In the genomic region with DNA sequence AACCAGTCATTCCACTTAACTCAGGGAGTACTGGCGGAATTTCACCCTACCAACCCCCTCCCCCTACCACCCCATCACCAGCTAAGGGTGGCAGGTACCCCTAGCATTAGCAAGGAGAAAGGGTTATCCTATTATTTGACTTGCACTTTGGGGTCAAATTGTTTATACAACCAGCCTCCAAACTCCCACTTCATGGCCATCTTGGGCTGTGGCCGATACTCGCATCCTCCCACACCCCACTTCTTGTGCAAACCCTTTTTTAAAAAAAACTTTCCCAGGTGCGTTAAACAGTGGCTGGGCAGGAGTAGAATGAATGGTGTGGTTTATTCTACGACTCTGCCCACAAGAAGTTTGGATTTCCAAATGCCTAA, we compare ENCODE assay signal across 8 cellular contexts. TPM values are rescaled to one million over a fixed set of nuclear protein-coding genes. Genes with fewer than 3 reads are reported as not detected.
DNase-seq lines count a peak whose midpoint lies in the region; ATAC-seq and TF ChIP-seq lines count a peak whose summit lies in the region.

No MANE protein-coding gene starts in this region.

- H3K36me3 Mint-ChIP-seq in brain: peaks cover 3% of the 10 kb centered on the region

- peaks cover 6% of the 10 kb centered on the region for H3K27me3 Mint-ChIP-seq in brain

- ATAC-seq in HG03066 (IDR thresholded peaks at IDR 0.05; ENCODE audit: low read depth, unreplicated experiment) (peak; percentile 2), GM21786 (IDR thresholded peaks at IDR 0.05; ENCODE audit: unreplicated experiment) (no peak)

- H3K4me1 ChIP-seq in ACC112 (ENCODE audit: control insufficient read depth, insufficient read depth, low read length, unreplicated experiment) (peaks cover 29% of the 10 kb centered on the region), muscle layer of colon (ENCODE audit: insufficient read depth, low read length) (peaks cover 31% of the 10 kb centered on the region)

- H3K36me3 ChIP-seq in ACC112 (ENCODE audit: insufficient read depth, low read length) (peaks cover 19% of the 10 kb centered on the region), muscle layer of colon (ENCODE audit: insufficient read depth, low read length) (peaks cover 54% of the 10 kb centered on the region)

- no peak overlapping the region for H3K9ac ChIP-seq in muscle layer of colon (ENCODE audit: low read length)

- peak overlapping the region; percentile 74 for H2AFZ ChIP-seq in ACC112 (ENCODE audit: low read length, unreplicated experiment)

- peak overlapping the region; percentile 95 to 99 (median 97) for H3K4me3 Mint-ChIP-seq in brain

- H3K9me3 ChIP-seq in muscle layer of colon (ENCODE audit: low read length): no peaks in the 10 kb centered on the region

- peak overlapping the region; percentile 97 to 100 (median 100) for H3K27ac Mint-ChIP-seq in brain

- H3K27me3 ChIP-seq in ACC112 (ENCODE audit: insufficient read depth, low read length): no peaks in the 10 kb centered on the region
- no peaks in the 10 kb centered on the region for H3K27me3 ChIP-seq in muscle layer of colon (ENCODE audit: control insufficient read depth in 1 of 2, insufficient read depth in 2 of 2, low read length in 2 of 2)

- no peaks in the 10 kb centered on the region for H3K9me3 Mint-ChIP-seq in brain

- peaks cover 48% of the 10 kb centered on the region for H3K4me1 Mint-ChIP-seq in brain

- TF ChIP-seq CTCF in brain (conservative IDR thresholded peaks at IDR 0.05): no peak
- TF ChIP-seq CTCF in foreskin fibroblast (IDR thresholded peaks at IDR 0.05; ENCODE audit: low read depth, low read length): no peak

- H3K27ac ChIP-seq in ACC112 (ENCODE audit: low read depth, low read length) (peak overlapping the region; percentile 76), muscle layer of colon (ENCODE audit: low read depth, low read length) (peak overlapping the region; percentile 67)

- DNase-seq in islet precursor cell: no peak
- no peak for DNase-seq in activated CD4-positive, CD25-positive, alpha-beta regulatory T cell treated with anti-CD3 and anti-CD28 coated beads, Interleukin-2, amount 50 U/mL, for 72 hours
- DNase-seq in foreskin fibroblast: no peak

- peaks cover 43% of the 10 kb centered on the region for H3K79me2 ChIP-seq in ACC112 (ENCODE audit: control insufficient read depth, insufficient read depth, low read length, unreplicated experiment)

- H3K4me3 ChIP-seq in ACC112 (ENCODE audit: low read depth, low read length): peak overlapping the region; percentile 27; the same call in 1 of the 2 replicates
- peak overlapping the region in 1 of 2 donors; percentile 71 for H3K4me3 ChIP-seq in muscle layer of colon (ENCODE audit: low read depth in 1 of 2, low read length in 2 of 2)
- peak overlapping the region in 1 of 2 donors; percentile 16 for H3K4me3 ChIP-seq in foreskin fibroblast (ENCODE audit: low read depth in 1 of 2, low read length in 2 of 2)

RNA-seq across cellular contexts. Expression of a gene that starts 0.7 kb away (rescaled TPM):
- polyA plus RNA-seq in brain (ENCODE audit: insufficient read depth, low read depth, low replicate concordance): 111 TPM

RNA-seq across cellular contexts. Expression of a gene that starts 9.9 kb away (rescaled TPM):
- polyA plus RNA-seq in brain (ENCODE audit: insufficient read depth, low read depth, low replicate concordance): 502 TPM

RNA-seq across cellular contexts. Expression of a gene that starts 13.0 kb away (rescaled TPM):
- 41.5 TPM for polyA plus RNA-seq in brain (ENCODE audit: insufficient read depth, low read depth, low replicate concordance)

RNA-seq across cellular contexts. Expression of a gene that starts 13.3 kb away (rescaled TPM):
- 46.8 TPM for polyA plus RNA-seq in brain (ENCODE audit: insufficient read depth, low read depth, low replicate concordance)

RNA-seq across cellular contexts. Expression of a gene that starts 25.7 kb away (rescaled TPM):
- polyA plus RNA-seq in brain (ENCODE audit: insufficient read depth, low read depth, low replicate concordance): 111 TPM
